In the genomic region with DNA sequence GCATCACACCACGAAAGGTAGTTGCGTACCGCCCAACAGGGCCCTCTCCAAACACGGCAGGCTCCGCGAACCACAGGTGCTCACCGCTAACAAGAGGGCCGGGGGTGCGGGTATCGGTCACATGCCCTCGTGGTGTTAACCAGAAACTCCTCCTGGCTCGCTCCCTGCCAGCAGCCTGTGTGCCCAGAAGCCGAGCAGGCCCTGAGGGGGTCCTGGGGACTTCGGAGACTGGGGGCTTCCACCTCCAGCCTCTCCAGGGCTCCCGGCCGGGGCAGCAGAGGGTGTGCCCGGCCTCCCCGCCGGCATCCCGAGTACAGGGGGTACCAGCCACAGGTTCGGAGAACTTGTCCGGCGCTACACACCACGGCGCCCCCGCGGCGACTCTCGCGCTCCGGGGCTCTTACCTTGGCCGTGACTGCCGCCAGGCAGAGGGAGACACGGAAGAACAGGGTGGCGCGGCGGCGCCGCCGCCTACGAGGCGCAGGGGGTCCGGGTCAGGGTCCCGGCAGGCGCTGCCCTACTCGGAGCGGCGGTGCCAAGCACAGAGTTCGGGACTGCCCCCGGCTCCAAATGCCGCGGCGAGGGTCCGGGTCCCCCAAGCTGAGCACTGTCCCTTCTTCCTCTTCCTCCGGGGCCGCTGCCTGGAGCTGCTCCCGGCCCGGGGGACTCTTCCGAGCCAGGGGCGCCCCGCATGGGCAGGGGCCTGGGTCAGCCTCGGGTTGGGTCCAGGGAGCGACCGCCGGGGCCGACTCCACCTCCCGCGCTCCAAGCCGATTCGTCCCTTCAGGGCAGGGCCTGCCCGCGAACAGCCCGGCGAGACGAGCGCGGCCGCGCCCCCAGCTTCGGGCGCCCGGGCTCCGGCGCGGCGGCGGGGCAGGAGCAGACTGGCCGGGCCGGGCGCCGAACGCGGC, we compare ENCODE assay signal across 1 cellular context.
A peak's percentile ranks its signal among the peaks of the same experiment; 100 is the strongest.
TF ChIP-seq lines count a peak whose summit lies in the region.

A gene (minus strand): TSS at position 886 of the 911 bp plus-strand sequence.

TF ChIP-seq in HepG2, 621 proteins besides CTCF, POLR2A, EP300 and RAD21 (continued from another document and continues in another):
- TF ChIP-seq ZNF101 (CRISPR knock-in tag; IDR thresholded peaks at IDR 0.05; ENCODE audit: borderline replicate concordance, low read depth) (no peak), HNRNPK (IDR thresholded peaks at IDR 0.05; ENCODE audit: low read depth, low read length, poor library complexity, severe bottlenecking) (no peak), ZNF777 (CRISPR knock-in tag; IDR thresholded peaks at IDR 0.05) (peak; percentile 51; the same call in 1 of the 2 replicates), SIN3A (IDR thresholded peaks at IDR 0.05; ENCODE audit: borderline replicate concordance, low read depth, low read length) (peak; percentile 12; the same call in 1 of the 2 replicates), FOXC1 (CRISPR knock-in tag; IDR thresholded peaks at IDR 0.05; ENCODE audit: borderline replicate concordance) (no peak; the same call in 1 of the 2 replicates), ZFP62 (CRISPR knock-in tag; IDR thresholded peaks at IDR 0.05) (no peak), ZNF253 (CRISPR knock-in tag; IDR thresholded peaks at IDR 0.05; ENCODE audit: borderline replicate concordance) (no peak), ZNF768 (CRISPR knock-in tag; IDR thresholded peaks at IDR 0.05) (peak; percentile 6; the same call in 1 of the 2 replicates), CREB1 (IDR thresholded peaks at IDR 0.05) (no peak), CREB1 (CRISPR knock-in tag; IDR thresholded peaks at IDR 0.05) (no peak), ZNF121 (CRISPR knock-in tag; IDR thresholded peaks at IDR 0.05) (no peak), ISX (CRISPR knock-in tag; conservative IDR thresholded peaks at IDR 0.05) (0 out of 2 replicates have a peak, but pooled peaks have one; percentile 58), ZNF607 (CRISPR knock-in tag; IDR thresholded peaks at IDR 0.05; ENCODE audit: borderline replicate concordance) (0 out of 2 replicates have a peak, but pooled peaks have one; percentile 30), MAFK (conservative IDR thresholded peaks at IDR 0.05 in 1 of 2, IDR thresholded peaks at IDR 0.05 in 1 of 2; ENCODE audit: low read length in 2 of 2) (no peak), ZNF780A (CRISPR knock-in tag; IDR thresholded peaks at IDR 0.05) (no peak), RBFOX2 (IDR thresholded peaks at IDR 0.05; ENCODE audit: low read depth, low read length) (peak; percentile 55; the same call in 1 of the 2 replicates), KAT8 (CRISPR knock-in tag; IDR thresholded peaks at IDR 0.05) (no peak), ZNF878 (CRISPR knock-in tag; IDR thresholded peaks at IDR 0.05) (no peak), ZMYM2 (CRISPR knock-in tag; IDR thresholded peaks at IDR 0.05) (0 out of 2 replicates have a peak, but pooled peaks have one; percentile 17), MTF1 (CRISPR knock-in tag; IDR thresholded peaks at IDR 0.05) (no peak), PAF1 (CRISPR knock-in tag; IDR thresholded peaks at IDR 0.05) (no peak), GABPB1 (CRISPR knock-in tag; IDR thresholded peaks at IDR 0.05) (peak; percentile 44; the same call in 1 of the 2 replicates), GLI4 (CRISPR knock-in tag; IDR thresholded peaks at IDR 0.05; ENCODE audit: borderline replicate concordance) (no peak), ZFX (CRISPR knock-in tag; IDR thresholded peaks at IDR 0.05; ENCODE audit: low read depth) (peak; percentile 52; the same call in 1 of the 2 replicates), MAFG (CRISPR knock-in tag; IDR thresholded peaks at IDR 0.05) (no peak), ZC3H13 (CRISPR knock-in tag; IDR thresholded peaks at IDR 0.05) (0 out of 2 replicates have a peak, but pooled peaks have one; percentile 34), ZNF879 (CRISPR knock-in tag; IDR thresholded peaks at IDR 0.05) (no peak), SRSF9 (IDR thresholded peaks at IDR 0.05; ENCODE audit: borderline replicate concordance, insufficient read depth, low read depth, low read length, poor library complexity, severe bottlenecking) (no peak), ZNF24 (IDR thresholded peaks at IDR 0.05) (no peak), MXI1 (IDR thresholded peaks at IDR 0.05; ENCODE audit: borderline replicate concordance, low read depth, low read length) (0 out of 3 replicates have a peak, but pooled peaks have one; percentile 14), ARID2 (CRISPR knock-in tag; IDR thresholded peaks at IDR 0.05; ENCODE audit: borderline replicate concordance) (no peak), ATF7-NPFF (CRISPR knock-in tag; IDR thresholded peaks at IDR 0.05; ENCODE audit: low read depth) (no peak), ZNF138 (CRISPR knock-in tag; IDR thresholded peaks at IDR 0.05; ENCODE audit: low read depth) (no peak)
- TF ChIP-seq, protein P1, sequence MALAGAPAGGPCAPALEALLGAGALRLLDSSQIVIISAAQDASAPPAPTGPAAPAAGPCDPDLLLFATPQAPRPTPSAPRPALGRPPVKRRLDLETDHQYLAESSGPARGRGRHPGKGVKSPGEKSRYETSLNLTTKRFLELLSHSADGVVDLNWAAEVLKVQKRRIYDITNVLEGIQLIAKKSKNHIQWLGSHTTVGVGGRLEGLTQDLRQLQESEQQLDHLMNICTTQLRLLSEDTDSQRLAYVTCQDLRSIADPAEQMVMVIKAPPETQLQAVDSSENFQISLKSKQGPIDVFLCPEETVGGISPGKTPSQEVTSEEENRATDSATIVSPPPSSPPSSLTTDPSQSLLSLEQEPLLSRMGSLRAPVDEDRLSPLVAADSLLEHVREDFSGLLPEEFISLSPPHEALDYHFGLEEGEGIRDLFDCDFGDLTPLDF (CRISPR knock-in tag; IDR thresholded peaks at IDR 0.05) = peak; percentile 53; the same call in 1 of the 2 replicates
- TF ChIP-seq, protein P2, sequence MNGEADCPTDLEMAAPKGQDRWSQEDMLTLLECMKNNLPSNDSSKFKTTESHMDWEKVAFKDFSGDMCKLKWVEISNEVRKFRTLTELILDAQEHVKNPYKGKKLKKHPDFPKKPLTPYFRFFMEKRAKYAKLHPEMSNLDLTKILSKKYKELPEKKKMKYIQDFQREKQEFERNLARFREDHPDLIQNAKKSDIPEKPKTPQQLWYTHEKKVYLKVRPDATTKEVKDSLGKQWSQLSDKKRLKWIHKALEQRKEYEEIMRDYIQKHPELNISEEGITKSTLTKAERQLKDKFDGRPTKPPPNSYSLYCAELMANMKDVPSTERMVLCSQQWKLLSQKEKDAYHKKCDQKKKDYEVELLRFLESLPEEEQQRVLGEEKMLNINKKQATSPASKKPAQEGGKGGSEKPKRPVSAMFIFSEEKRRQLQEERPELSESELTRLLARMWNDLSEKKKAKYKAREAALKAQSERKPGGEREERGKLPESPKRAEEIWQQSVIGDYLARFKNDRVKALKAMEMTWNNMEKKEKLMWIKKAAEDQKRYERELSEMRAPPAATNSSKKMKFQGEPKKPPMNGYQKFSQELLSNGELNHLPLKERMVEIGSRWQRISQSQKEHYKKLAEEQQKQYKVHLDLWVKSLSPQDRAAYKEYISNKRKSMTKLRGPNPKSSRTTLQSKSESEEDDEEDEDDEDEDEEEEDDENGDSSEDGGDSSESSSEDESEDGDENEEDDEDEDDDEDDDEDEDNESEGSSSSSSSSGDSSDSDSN (CRISPR knock-in tag; IDR thresholded peaks at IDR 0.05) = peak; percentile 73
- TF ChIP-seq, protein P3, sequence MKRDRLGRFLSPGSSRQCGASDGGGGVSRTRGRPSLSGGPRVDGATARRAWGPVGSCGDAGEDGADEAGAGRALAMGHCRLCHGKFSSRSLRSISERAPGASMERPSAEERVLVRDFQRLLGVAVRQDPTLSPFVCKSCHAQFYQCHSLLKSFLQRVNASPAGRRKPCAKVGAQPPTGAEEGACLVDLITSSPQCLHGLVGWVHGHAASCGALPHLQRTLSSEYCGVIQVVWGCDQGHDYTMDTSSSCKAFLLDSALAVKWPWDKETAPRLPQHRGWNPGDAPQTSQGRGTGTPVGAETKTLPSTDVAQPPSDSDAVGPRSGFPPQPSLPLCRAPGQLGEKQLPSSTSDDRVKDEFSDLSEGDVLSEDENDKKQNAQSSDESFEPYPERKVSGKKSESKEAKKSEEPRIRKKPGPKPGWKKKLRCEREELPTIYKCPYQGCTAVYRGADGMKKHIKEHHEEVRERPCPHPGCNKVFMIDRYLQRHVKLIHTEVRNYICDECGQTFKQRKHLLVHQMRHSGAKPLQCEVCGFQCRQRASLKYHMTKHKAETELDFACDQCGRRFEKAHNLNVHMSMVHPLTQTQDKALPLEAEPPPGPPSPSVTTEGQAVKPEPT (CRISPR knock-in tag; IDR thresholded peaks at IDR 0.05; ENCODE audit: low read depth) = no peak
- TF ChIP-seq, protein P4, sequence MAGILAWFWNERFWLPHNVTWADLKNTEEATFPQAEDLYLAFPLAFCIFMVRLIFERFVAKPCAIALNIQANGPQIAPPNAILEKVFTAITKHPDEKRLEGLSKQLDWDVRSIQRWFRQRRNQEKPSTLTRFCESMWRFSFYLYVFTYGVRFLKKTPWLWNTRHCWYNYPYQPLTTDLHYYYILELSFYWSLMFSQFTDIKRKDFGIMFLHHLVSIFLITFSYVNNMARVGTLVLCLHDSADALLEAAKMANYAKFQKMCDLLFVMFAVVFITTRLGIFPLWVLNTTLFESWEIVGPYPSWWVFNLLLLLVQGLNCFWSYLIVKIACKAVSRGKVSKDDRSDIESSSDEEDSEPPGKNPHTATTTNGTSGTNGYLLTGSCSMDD (CRISPR knock-in tag; IDR thresholded peaks at IDR 0.05) = no peak
- TF ChIP-seq, protein P5, sequence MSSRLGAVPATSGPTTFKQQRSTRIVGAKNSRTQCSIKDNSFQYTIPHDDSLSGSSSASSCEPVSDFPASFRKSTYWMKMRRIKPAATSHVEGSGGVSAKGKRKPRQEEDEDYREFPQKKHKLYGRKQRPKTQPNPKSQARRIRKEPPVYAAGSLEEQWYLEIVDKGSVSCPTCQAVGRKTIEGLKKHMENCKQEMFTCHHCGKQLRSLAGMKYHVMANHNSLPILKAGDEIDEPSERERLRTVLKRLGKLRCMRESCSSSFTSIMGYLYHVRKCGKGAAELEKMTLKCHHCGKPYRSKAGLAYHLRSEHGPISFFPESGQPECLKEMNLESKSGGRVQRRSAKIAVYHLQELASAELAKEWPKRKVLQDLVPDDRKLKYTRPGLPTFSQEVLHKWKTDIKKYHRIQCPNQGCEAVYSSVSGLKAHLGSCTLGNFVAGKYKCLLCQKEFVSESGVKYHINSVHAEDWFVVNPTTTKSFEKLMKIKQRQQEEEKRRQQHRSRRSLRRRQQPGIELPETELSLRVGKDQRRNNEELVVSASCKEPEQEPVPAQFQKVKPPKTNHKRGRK (CRISPR knock-in tag; IDR thresholded peaks at IDR 0.05) = no peak
- TF ChIP-seq, protein P6, sequence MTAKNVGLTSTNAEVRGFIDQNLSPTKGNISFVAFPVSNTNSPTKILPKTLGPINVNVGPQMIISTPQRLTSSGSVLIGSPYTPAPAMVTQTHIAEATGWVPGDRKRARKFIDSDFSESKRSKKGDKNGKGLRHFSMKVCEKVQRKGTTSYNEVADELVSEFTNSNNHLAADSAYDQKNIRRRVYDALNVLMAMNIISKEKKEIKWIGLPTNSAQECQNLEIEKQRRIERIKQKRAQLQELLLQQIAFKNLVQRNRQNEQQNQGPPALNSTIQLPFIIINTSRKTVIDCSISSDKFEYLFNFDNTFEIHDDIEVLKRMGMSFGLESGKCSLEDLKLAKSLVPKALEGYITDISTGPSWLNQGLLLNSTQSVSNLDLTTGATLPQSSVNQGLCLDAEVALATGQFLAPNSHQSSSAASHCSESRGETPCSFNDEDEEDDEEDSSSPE (CRISPR knock-in tag; IDR thresholded peaks at IDR 0.05) = no peak
- TF ChIP-seq, protein P7, sequence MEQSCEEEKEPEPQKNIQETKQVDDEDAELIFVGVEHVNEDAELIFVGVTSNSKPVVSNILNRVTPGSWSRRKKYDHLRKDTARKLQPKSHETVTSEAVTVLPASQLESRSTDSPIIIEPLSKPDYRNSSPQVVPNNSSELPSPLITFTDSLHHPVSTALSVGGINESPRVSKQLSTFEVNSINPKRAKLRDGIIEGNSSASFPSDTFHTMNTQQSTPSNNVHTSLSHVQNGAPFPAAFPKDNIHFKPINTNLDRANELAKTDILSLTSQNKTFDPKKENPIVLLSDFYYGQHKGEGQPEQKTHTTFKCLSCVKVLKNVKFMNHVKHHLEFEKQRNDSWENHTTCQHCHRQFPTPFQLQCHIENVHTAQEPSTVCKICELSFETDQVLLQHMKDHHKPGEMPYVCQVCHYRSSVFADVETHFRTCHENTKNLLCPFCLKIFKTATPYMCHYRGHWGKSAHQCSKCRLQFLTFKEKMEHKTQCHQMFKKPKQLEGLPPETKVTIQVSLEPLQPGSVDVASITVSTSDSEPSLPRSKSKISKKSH (CRISPR knock-in tag; IDR thresholded peaks at IDR 0.05; ENCODE audit: borderline replicate concordance) = no peak; the same call in 1 of the 2 replicates
